20 cellular contexts compared by ENCODE assay signal in genomic region chr16:50722410-50722737, GRCh38. TPM values are rescaled to one million over a fixed set of nuclear protein-coding genes. Genes with fewer than 3 reads are reported as not detected.
"Had no signal": no experiment of that assay in that cellular context is flagged by ENCODE, and none has a peak within 500 bp of the region (broad histone marks: within the 10 kb centered on the region; RNA-seq: fewer than 3 reads in every experiment).

No MANE protein-coding gene starts in this region.

- ATAC-seq: mucosa of descending colon had no signal

- H3K27ac ChIP-seq: hepatocyte, tibial artery, VCaP had no signal

- H3K4me3 Mint-ChIP-seq: naive B cell had no signal

- H3K4me1 ChIP-seq: tibial artery had no signal

- H3K27me3 ChIP-seq: hepatocyte, tibial artery had no signal

- H3K4me3 ChIP-seq: hepatocyte, mucosa of descending colon, tibial artery had no signal

- DNase-seq: activated CD4-positive, alpha-beta T cell treated with anti-CD3 and anti-CD28 coated beads, Interleukin-2, amount 50 U/mL, for 1 hour; activated CD4-positive, CD25-positive, alpha-beta regulatory T cell treated with anti-CD3 and anti-CD28 coated beads, Interleukin-2, amount 50 U/mL, for 72 hours; activated effector memory CD4-positive, alpha-beta T cell treated with anti-CD3 and anti-CD28 coated beads, Interleukin-2, amount 50 U/mL, for 16 hours; effector memory CD4-positive, alpha-beta T cell; foreskin fibroblast; left cardiac atrium; mesenchymal stem cell; mucosa of descending colon; naive B cell; nucleus accumbens; posterior cingulate gyrus; stimulated activated naive CD4-positive, alpha-beta T cell; substantia nigra; tibial artery had no signal

- H3K27ac Mint-ChIP-seq: activated naive CD8-positive, alpha-beta T cell; naive B cell had no signal

- H3K9me3 ChIP-seq: mucosa of descending colon, tibial artery had no signal

- H3K27me3 Mint-ChIP-seq: activated naive CD8-positive, alpha-beta T cell; naive B cell had no signal

RNA-seq across cellular contexts. Expression of gene NOD2, which starts 29.0 kb away (rescaled TPM):
- polyA plus RNA-seq: hepatocyte had no signal

RNA-seq across cellular contexts. Expression of gene SNX20, which starts 41.3 kb away (rescaled TPM):
- total RNA-seq: bronchial epithelial cell, cerebellum, hepatocyte, renal cortical epithelial cell had no signal
- polyA plus RNA-seq: hepatocyte had no signal
